8 cellular contexts compared by ENCODE assay signal in the genomic region with DNA sequence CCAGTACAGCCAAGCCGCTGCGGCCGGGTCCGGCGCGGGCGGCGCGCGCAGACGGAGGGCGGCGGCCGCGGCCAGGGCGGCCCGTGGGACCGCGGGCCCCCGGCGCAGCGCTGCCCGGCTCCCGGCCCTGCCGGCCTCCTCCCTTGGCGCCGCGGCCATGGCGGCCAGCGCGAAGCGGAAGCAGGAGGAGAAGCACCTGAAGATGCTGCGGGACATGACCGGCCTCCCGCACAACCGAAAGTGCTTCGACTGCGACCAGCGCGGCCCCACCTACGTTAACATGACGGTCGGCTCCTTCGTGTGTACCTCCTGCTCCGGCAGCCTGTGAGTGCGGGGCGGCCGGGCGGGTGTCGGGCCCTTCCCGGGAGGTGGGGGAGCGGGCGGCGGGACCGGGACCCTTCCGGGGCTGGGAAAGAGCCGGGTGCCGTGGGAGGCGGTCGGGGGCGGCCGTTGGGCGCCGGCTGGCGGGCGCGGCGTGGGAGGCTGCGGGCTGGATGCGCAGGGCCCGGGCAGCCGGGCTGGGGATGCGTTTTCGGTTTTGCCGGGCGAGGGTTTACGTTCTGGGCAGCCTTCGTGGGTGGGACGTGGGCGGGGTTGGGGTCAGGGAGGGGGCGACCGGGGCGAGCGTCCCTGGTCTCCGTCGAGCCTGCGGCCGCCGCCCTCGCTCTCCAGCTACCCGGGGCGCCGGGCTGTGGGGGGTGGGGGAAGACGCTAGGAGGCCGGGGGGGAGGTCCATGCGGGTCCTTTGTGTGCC. TPM values are rescaled to one million over a fixed set of nuclear protein-coding genes. Genes with fewer than 3 reads are reported as not detected.
A peak's percentile ranks its signal among the peaks of the same experiment; 100 is the strongest.
DNase-seq lines count a peak whose midpoint lies in the region; ATAC-seq and TF ChIP-seq lines count a peak whose summit lies in the region.

No MANE protein-coding gene starts in this region.

- H3K4me1 Mint-ChIP-seq in CD8-positive, alpha-beta memory T cell, result peaks cover 36 to 52% (median 48%) of the 10 kb centered on the region in 3 donors
- H3K4me1 Mint-ChIP-seq in activated B cell treated with CpG ODN at 0.5 μM for 24 hours, result peaks cover 39% of the 10 kb centered on the region

- intact Hi-C loops in activated B cell treated with CpG ODN at 0.5 μM for 24 hours (cut with micrococcal nuclease), result loop anchor here (1.0 to 5.0 kb wide), 7 partner anchors 9 to 635 kb away; partner anchors contain the start of gene RHBDD1

- CTCF ChIA-PET in CD8-positive, alpha-beta memory T cell (lab: Charles Lee), result interaction anchor here (1.1 to 1.2 kb wide), 2 partner anchors 8 to 28 kb away, joined by 3 read pairs; no protein-coding TSS in a partner anchor
- CTCF ChIA-PET in activated B cell treated with CpG ODN at 0.5 μM for 24 hours (lab: Charles Lee), result interaction anchor here (0.6 to 3.1 kb wide), 5 partner anchors 65 to 293 kb away, joined by 3 to 17 read pairs (median 5); no protein-coding TSS in a partner anchor

- H3K9me3 Mint-ChIP-seq in CD8-positive, alpha-beta memory T cell, result no peaks in the 10 kb centered on the region
- H3K9me3 Mint-ChIP-seq in activated B cell treated with CpG ODN at 0.5 μM for 24 hours, result no peaks in the 10 kb centered on the region

- no peak for TF ChIP-seq CTCF in activated B cell treated with CpG ODN at 0.5 μM for 24 hours (IDR thresholded peaks at IDR 0.05)
- no peak for TF ChIP-seq CTCF in lung (IDR thresholded peaks at IDR 0.05; ENCODE audit: control extremely low read depth, extremely low read depth)

- POLR2A ChIA-PET in CD8-positive, alpha-beta memory T cell (lab: Charles Lee), result interaction anchor here (1.1 kb wide), 1 partner anchor 8 kb away, joined by 3 read pairs; no protein-coding TSS in a partner anchor
- POLR2A ChIA-PET in activated B cell treated with CpG ODN at 0.5 μM for 24 hours (lab: Charles Lee), result interaction anchor here (0.6 to 1.3 kb wide), 6 partner anchors 8 to 148 kb away, joined by 3 to 8 read pairs (median 4); partner anchors contain the start of gene MFF

- H3K27me3 Mint-ChIP-seq in CD8-positive, alpha-beta memory T cell, result peaks cover 0 to 4% of the 10 kb centered on the region in 2 donors
- H3K27me3 Mint-ChIP-seq in activated B cell treated with CpG ODN at 0.5 μM for 24 hours, result no peaks in the 10 kb centered on the region

- peak overlapping the region in 5 of 8 donors; percentile 52 to 89 (median 59) for H3K27ac Mint-ChIP-seq in CD8-positive, alpha-beta memory T cell
- no peak overlapping the region for H3K27ac Mint-ChIP-seq in activated B cell treated with CpG ODN at 0.5 μM for 24 hours

- peaks cover 0 to 4% (median 0%) of the 10 kb centered on the region in 3 donors for H3K36me3 Mint-ChIP-seq in CD8-positive, alpha-beta memory T cell
- H3K36me3 Mint-ChIP-seq in activated B cell treated with CpG ODN at 0.5 μM for 24 hours (ENCODE audit: low read depth), result peaks cover 4% of the 10 kb centered on the region

- no peak overlapping the region for H3K27ac ChIP-seq in CD8-positive, alpha-beta memory T cell (ENCODE audit: low read depth, low read length)
- H3K27ac ChIP-seq in ectodermal cell (ENCODE audit: insufficient read depth, low read depth, low read length, poor library complexity, severe bottlenecking), result peak overlapping the region; percentile 47
- peak overlapping the region; percentile 80 to 97 for H3K27ac ChIP-seq in lung (ENCODE audit: low read depth in 1 of 2, low read length in 1 of 2)

- no peaks in the 10 kb centered on the region for H3K27me3 ChIP-seq in CD8-positive, alpha-beta memory T cell (ENCODE audit: insufficient read depth, low read length, poor library complexity, severe bottlenecking)
- no peaks in the 10 kb centered on the region for H3K27me3 ChIP-seq in ectodermal cell (ENCODE audit: control insufficient read depth, insufficient read depth, low read length, poor library complexity, severe bottlenecking)
- H3K27me3 ChIP-seq in lung (ENCODE audit: control insufficient read depth, insufficient read depth), result no peaks in the 10 kb centered on the region

- H3K9me3 ChIP-seq in CD8-positive, alpha-beta memory T cell (ENCODE audit: low read length), result no peaks in the 10 kb centered on the region
- H3K9me3 ChIP-seq in ectodermal cell (ENCODE audit: control insufficient read depth, low read length) (no peaks in the 10 kb centered on the region), lung (ENCODE audit: control insufficient read depth in 2 of 2, insufficient read depth in 1 of 2, low read length in 1 of 2) (no peaks in the 10 kb centered on the region)

- 1% methylated on average over 96 of the region's 96 CpGs for WGBS in ectodermal cell, 2 experiments
- 0 to 1% methylated on average over 39 to 96 of the region's 96 CpGs for WGBS in lung, 2 donors

- ATAC-seq in GM19455 (IDR thresholded peaks at IDR 0.05; ENCODE audit: unreplicated experiment) (peak; percentile 78), HG03460 (IDR thresholded peaks at IDR 0.05; ENCODE audit: unreplicated experiment) (peak; percentile 67), activated B cell treated with CpG ODN at 0.5 μM for 24 hours (ENCODE audit: low read depth) (peak; percentile 73), lung (ENCODE audit: insufficient read depth, low FRiP score) (peak; percentile 62)
- peak; percentile 71 for ATAC-seq in stimulated activated naive CD8-positive, alpha-beta T cell treated with anti-CD3 and anti-CD28 coated beads, Interleukin-15, Interleukin-2, amounts not matched to agents 100 U/mL and 50 U/mL, for 24 hours

- H3K4me3 ChIP-seq in CD8-positive, alpha-beta memory T cell (ENCODE audit: low read length), result peak overlapping the region; percentile 27
- H3K4me3 ChIP-seq in ectodermal cell (ENCODE audit: insufficient read depth, low read depth, low read length) (peak overlapping the region; percentile 62), lung (peak overlapping the region; percentile 98)

- peak; percentile 34 to 70 (median 41) for DNase-seq in CD8-positive, alpha-beta memory T cell
- DNase-seq in activated B cell treated with CpG ODN at 0.5 μM for 24 hours, result peak; percentile 49
- peak; percentile 38 for DNase-seq in lung (ENCODE audit: low spot score)
- DNase-seq in stimulated activated naive CD8-positive, alpha-beta T cell treated with anti-CD3 and anti-CD28 coated beads, Interleukin-15, Interleukin-2, amounts not matched to agents 100 U/mL and 50 U/mL, for 24 hours, result peak; percentile 63
- DNase-seq in DMS79 (lab: John Stamatoyannopoulos, UW), result no peak

- peak overlapping the region; percentile 71 to 99 (median 93) for H3K4me3 Mint-ChIP-seq in CD8-positive, alpha-beta memory T cell
- H3K4me3 Mint-ChIP-seq in activated B cell treated with CpG ODN at 0.5 μM for 24 hours, result peak overlapping the region; percentile 90

- no peaks in the 10 kb centered on the region for H3K36me3 ChIP-seq in CD8-positive, alpha-beta memory T cell (ENCODE audit: insufficient read depth, low read length)
- H3K36me3 ChIP-seq in ectodermal cell (ENCODE audit: control insufficient read depth, insufficient read depth, low read length), result no peaks in the 10 kb centered on the region
- H3K36me3 ChIP-seq in lung (ENCODE audit: control insufficient read depth in 2 of 2, insufficient read depth in 2 of 2, low read length in 2 of 2), result no peaks in the 10 kb centered on the region

- H3K4me1 ChIP-seq in CD8-positive, alpha-beta memory T cell (ENCODE audit: insufficient read depth, low read length), result peaks cover 40% of the 10 kb centered on the region
- peaks cover 5% of the 10 kb centered on the region for H3K4me1 ChIP-seq in ectodermal cell (ENCODE audit: control insufficient read depth, insufficient read depth, low read length)
- peaks cover 3% of the 10 kb centered on the region in 2 donors for H3K4me1 ChIP-seq in lung (ENCODE audit: control insufficient read depth in 2 of 2, insufficient read depth in 2 of 2, low read length in 2 of 2)

RNA-seq across cellular contexts. Expression of gene AGFG1, which starts 0.5 kb away (rescaled TPM):
- total RNA-seq in CD8-positive, alpha-beta memory T cell, result 100 to 1,000 TPM; 139 to 141 TPM
- polyA plus RNA-seq in CD8-positive, alpha-beta memory T cell, result 31.6 TPM
- total RNA-seq in activated B cell treated with CpG ODN at 0.5 μM for 24 hours, result 108 and 125 TPM in 2 replicates
- polyA plus RNA-seq in ectodermal cell (2013, experiment 1 of 4), result 68.8 TPM
- polyA plus RNA-seq in ectodermal cell (2013, experiment 2 of 4), result 66.4 TPM
- 62.0 TPM for polyA plus RNA-seq in ectodermal cell (2013, experiment 3 of 4)
- polyA plus RNA-seq in ectodermal cell (2013, experiment 4 of 4), result 64.0 TPM
- total RNA-seq in lung, result 10 to 100 TPM; 58.9 to 90.2 TPM
- polyA plus RNA-seq in lung, result 100 to 1,000 TPM in 1 of 2 donors, 10 to 100 TPM in 1; 22.4 to 142 TPM

Comparison
In these comparisons a context has a peak if more than half of its experiments do, and no peak if none do; other contexts are left out.
1. H3K4me3 ChIP-seq: peak in every context shown above with its lines; median percentile 98 in lung; 62 in ectodermal cell; 27 in CD8-positive, alpha-beta memory T cell.